ENCODE assay signal across 25 cellular contexts in the genomic region with DNA sequence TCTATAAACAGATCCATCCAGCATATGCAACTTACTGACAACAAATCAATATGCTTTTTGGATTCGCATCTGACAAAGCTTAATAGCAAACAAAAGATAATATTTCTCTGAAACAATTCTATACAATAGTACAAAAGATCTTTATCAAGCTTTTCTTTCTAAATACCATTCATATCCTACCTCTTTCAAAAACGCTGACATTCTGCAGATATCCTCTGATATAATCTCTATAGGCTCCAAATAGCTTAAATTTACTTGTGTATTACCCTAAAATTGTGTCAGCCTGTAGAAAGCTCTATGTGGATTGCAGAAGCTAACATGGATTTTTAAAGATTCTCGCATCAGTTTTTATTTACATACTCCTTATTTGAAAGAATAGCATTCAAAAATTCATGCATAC.
"Had no signal": no experiment of that assay in that cellular context is flagged by ENCODE, and none has a peak within 500 bp of the region (broad histone marks: within the 10 kb centered on the region; RNA-seq: fewer than 3 reads in every experiment).

No MANE protein-coding gene starts in this region.

- H3K36me3 ChIP-seq: colonic mucosa, esophagus muscularis mucosa, esophagus squamous epithelium, gastrocnemius medialis, gastroesophageal sphincter, heart left ventricle, heart right ventricle had no signal

- H3K79me2 ChIP-seq: hepatocyte had no signal

- H2AFZ ChIP-seq: hepatocyte had no signal

- H3K4me3 ChIP-seq: colonic mucosa, coronary artery, esophagus muscularis mucosa, esophagus squamous epithelium, gastrocnemius medialis, gastroesophageal sphincter, heart left ventricle, heart right ventricle, hepatocyte had no signal

- H3K9me3 ChIP-seq: colonic mucosa, esophagus muscularis mucosa, esophagus squamous epithelium, gastrocnemius medialis, gastroesophageal sphincter, heart left ventricle, heart right ventricle had no signal

- H3K4me1 ChIP-seq: colonic mucosa, esophagus muscularis mucosa, esophagus squamous epithelium, foreskin keratinocyte, gastrocnemius medialis, gastroesophageal sphincter, heart left ventricle, heart right ventricle had no signal

- H3K4me2 ChIP-seq: hepatocyte had no signal

- H3K27ac ChIP-seq: colonic mucosa, coronary artery, epithelial cell of prostate, esophagus muscularis mucosa, esophagus squamous epithelium, foreskin keratinocyte, gastrocnemius medialis, gastroesophageal sphincter, heart left ventricle, heart right ventricle, hepatocyte had no signal

- H3K27me3 ChIP-seq: colonic mucosa, dorsolateral prefrontal cortex, esophagus muscularis mucosa, esophagus squamous epithelium, gastrocnemius medialis, gastroesophageal sphincter, heart left ventricle, heart right ventricle, hepatocyte had no signal

- DNase-seq: colonic mucosa; cortex of kidney; dermis blood vessel endothelial cell; dorsolateral prefrontal cortex; effector CD4-positive, alpha-beta T cell; effector CD8-positive, alpha-beta T cell; effector memory CD4-positive, alpha-beta T cell; effector memory CD8-positive, alpha-beta T cell; endodermal cell; erythroblast; esophagus squamous epithelium; foreskin fibroblast; foreskin keratinocyte; foreskin melanocyte; gastrocnemius medialis; glutamatergic neuron; head of caudate nucleus; heart left ventricle; heart right ventricle had no signal

- ATAC-seq: effector memory CD8-positive, alpha-beta T cell; esophagus mucosa; foreskin keratinocyte; gastrocnemius medialis; gastroesophageal sphincter; heart left ventricle; heart right ventricle had no signal
